Comparison of ENCODE assay signal across 8 cellular contexts in the genomic region with DNA sequence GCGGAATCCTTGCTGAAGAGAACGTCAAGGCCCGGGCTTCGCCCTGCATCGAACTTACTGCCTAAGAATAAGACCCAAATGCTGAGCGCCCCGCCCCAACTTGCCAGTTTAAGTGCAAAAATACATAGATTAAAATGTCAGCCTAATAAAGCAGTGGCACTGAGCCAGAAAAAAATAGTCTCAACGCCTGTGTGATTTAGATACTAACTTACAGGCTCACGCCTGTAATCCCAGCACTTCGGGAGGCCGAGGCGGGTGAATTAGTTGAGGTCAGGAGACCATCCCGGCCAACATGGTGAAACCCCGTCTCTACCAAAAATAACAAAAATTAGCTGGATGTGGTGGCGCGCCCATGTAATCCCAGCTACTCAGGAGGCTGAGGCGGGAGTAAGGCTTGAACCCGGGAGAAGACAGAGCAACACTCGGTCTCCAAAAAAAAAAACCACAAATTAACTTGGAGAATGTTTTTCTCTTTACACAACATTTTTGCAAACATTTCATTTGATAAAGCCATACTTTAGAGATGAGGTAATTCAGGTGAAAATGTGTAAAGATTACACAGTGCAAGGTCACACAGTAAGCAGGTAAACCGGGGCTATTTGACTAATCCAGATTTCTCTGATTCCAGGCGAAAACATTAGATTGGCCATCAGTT. TPM values are rescaled to one million over a fixed set of nuclear protein-coding genes. Genes with fewer than 3 reads are reported as not detected.
DNase-seq lines count a peak whose midpoint lies in the region; ATAC-seq and TF ChIP-seq lines count a peak whose summit lies in the region.

No MANE protein-coding gene starts in this region.

- WGBS in adrenal gland, 4 donors: 30 to 34% (median 32%) methylated on average over 19 to 21 of the region's 21 CpGs

- peaks cover 3 to 8% of the 10 kb centered on the region in 2 donors for H3K36me3 Mint-ChIP-seq in stimulated activated naive B cell treated with anti-CD40 and anti-IgM and Interleukin-4, amounts not matched to agents 10 μg/mL and 1 μg/mL and 100 μg/mL, for 72 hours

- H3K9me3 Mint-ChIP-seq in stimulated activated naive B cell treated with anti-CD40 and anti-IgM and Interleukin-4, amounts not matched to agents 10 μg/mL and 1 μg/mL and 100 μg/mL, for 72 hours: peaks cover 0 to 1% of the 10 kb centered on the region in 2 donors

- peak overlapping the region; percentile 100 for H3K27ac Mint-ChIP-seq in stimulated activated naive B cell treated with anti-CD40 and anti-IgM and Interleukin-4, amounts not matched to agents 10 μg/mL and 1 μg/mL and 100 μg/mL, for 72 hours

- intact Hi-C loops in adrenal gland (cut with DNase I): loop anchor here in 1 of 2 donors (10.0 kb wide), 1 partner anchor 103 kb away; no protein-coding TSS in a partner anchor

- H3K4me3 ChIP-seq in adrenal gland (peak overlapping the region; percentile 6 to 58 (median 32)), iPS-18c (ENCODE audit: insufficient read depth, low read depth, low read length) (peak overlapping the region; percentile 60)

- H3K36me3 ChIP-seq in adrenal gland (replicated peaks in 1 of 2): no peaks in the 10 kb centered on the region

- no peaks in the 10 kb centered on the region for H3K27me3 ChIP-seq in adrenal gland

- TF ChIP-seq POLR2A in adrenal gland (IDR thresholded peaks at IDR 0.05): no peak

- no peak for TF ChIP-seq CTCF in adrenal gland (IDR thresholded peaks at IDR 0.05)

- peak; percentile 32 for DNase-seq in HuH-7 (ENCODE audit: low spot score)
- DNase-seq in adrenal gland: peak in 2 of 7 donors; percentile 70 to 73
- DNase-seq in stimulated activated naive B cell treated with anti-CD40 and anti-IgM and Interleukin-4, amounts not matched to agents 10 μg/mL and 1 μg/mL and 100 μg/mL, for 72 hours: no peak
- DNase-seq in NCI-H1105 (lab: John Stamatoyannopoulos, UW): no peak
- DNase-seq in SK-N-DZ (ENCODE audit: low spot score): no peak
- DNase-seq in SHP77 treated with DMSO at 0.1 percent for 48 hours (lab: John Stamatoyannopoulos, UW): no peak
- DNase-seq in MV-4-11 (lab: John Stamatoyannopoulos, UW): no peak

- no peak for ATAC-seq in stimulated activated naive B cell treated with anti-CD40 and anti-IgM and Interleukin-4, amounts not matched to agents 10 μg/mL and 1 μg/mL and 100 μg/mL, for 72 hours (replicated peaks)

- H3K27ac ChIP-seq in adrenal gland: peak overlapping the region; percentile 77 to 100 (median 97)

- H3K27me3 Mint-ChIP-seq in stimulated activated naive B cell treated with anti-CD40 and anti-IgM and Interleukin-4, amounts not matched to agents 10 μg/mL and 1 μg/mL and 100 μg/mL, for 72 hours: no peaks in the 10 kb centered on the region

- peaks cover 19 to 37% of the 10 kb centered on the region in 2 donors for H3K4me1 Mint-ChIP-seq in stimulated activated naive B cell treated with anti-CD40 and anti-IgM and Interleukin-4, amounts not matched to agents 10 μg/mL and 1 μg/mL and 100 μg/mL, for 72 hours

- H3K9me3 ChIP-seq in adrenal gland (replicated peaks in 1 of 3): no peaks in the 10 kb centered on the region
- H3K9me3 ChIP-seq in iPS-18c (ENCODE audit: control insufficient read depth, insufficient read depth, low read length): no peaks in the 10 kb centered on the region

- peaks cover 18 to 32% of the 10 kb centered on the region in 2 donors for H3K4me1 ChIP-seq in adrenal gland (replicated peaks in 1 of 2)

- H3K4me3 Mint-ChIP-seq in stimulated activated naive B cell treated with anti-CD40 and anti-IgM and Interleukin-4, amounts not matched to agents 10 μg/mL and 1 μg/mL and 100 μg/mL, for 72 hours: peak overlapping the region; percentile 99 to 100

RNA-seq across cellular contexts. Expression of a gene that starts 1.2 kb away (rescaled TPM):
- total RNA-seq in adrenal gland: 10 to 100 TPM; 35.0 to 74.5 (median 50.5) TPM
- polyA plus RNA-seq in adrenal gland: 10 to 100 TPM; 23.7 to 57.4 (median 29.0) TPM
- polyA plus RNA-seq in SK-N-DZ (2014; cell fraction: cytosol; rRNA removed): 43.0 and 51.4 TPM in 2 replicates
- 122 and 216 TPM in 2 replicates for polyA plus RNA-seq in SK-N-DZ (2014; cell fraction: nucleus; rRNA removed)
